ENCODE assay signal across 22 cellular contexts in genomic region chr7:70068531-70068930, GRCh38.
DNase-seq lines count a peak whose midpoint lies in the region; ATAC-seq and TF ChIP-seq lines count a peak whose summit lies in the region.
"Had no signal": no experiment of that assay in that cellular context is flagged by ENCODE, and none has a peak within 500 bp of the region (broad histone marks: within the 10 kb centered on the region; RNA-seq: fewer than 3 reads in every experiment).

No MANE protein-coding gene starts in this region.

- no peaks in the 10 kb centered on the region for H3K9me3 ChIP-seq in spleen
- H3K9me3 ChIP-seq: Peyer's patch, SJCRH30 had no signal

- H3K4me3 ChIP-seq in spleen = no peak overlapping the region
- H3K4me3 ChIP-seq: GM23248, Peyer's patch, SJCRH30 had no signal

- TF ChIP-seq POLR2A in spleen (IDR thresholded peaks at IDR 0.05) = no peak

- H3K27ac ChIP-seq in foreskin keratinocyte (no peak overlapping the region), spleen (no peak overlapping the region)
- H3K27ac ChIP-seq: C4-2B, GM23248, Peyer's patch, SJCRH30 had no signal

- intact Hi-C loops in spleen (cut with DNase I; ENCODE audit: low total_unique reads) = no loop called here

- 85 to 97% (median 91%) methylated on average over 2 of the region's 2 CpGs for WGBS in spleen, 5 donors

- H3K27me3 ChIP-seq in foreskin keratinocyte (no peaks in the 10 kb centered on the region), spleen (replicated peaks in 1 of 7) (no peaks in the 10 kb centered on the region)
- H3K27me3 ChIP-seq: Peyer's patch, SJCRH30 had no signal

- DNase-seq in NCI-H1105 treated with DMSO at 0.1 percent for 48 hours (lab: John Stamatoyannopoulos, UW) (peak; percentile 48), NCI-H1105 (lab: John Stamatoyannopoulos, UW) (no peak), DMS79 treated with DMSO at 0.1 percent for 48 hours (lab: John Stamatoyannopoulos, UW) (peak; percentile 88), NCI-H774 (lab: John Stamatoyannopoulos, UW) (peak; percentile 16), foreskin keratinocyte (peak; percentile 9 to 50), pons (ENCODE audit: low spot score) (no peak), spleen (no peak)
- no peak for DNase-seq in activated T-cell treated with anti-CD3 and anti-CD28 coated beads, Interleukin-2, amount 50 U/mL, for 1 hour
- DNase-seq: Calu3; CD8-positive, alpha-beta memory T cell; GM23248; H9; KG1; NCI-H187; NCI-H2171; NCI-H345; NCI-H526 treated with DMSO at 0.1 percent for 48 hours; NK-92 treated with Interleukin-12 subunit alpha and Interleukin-12 subunit beta, amount 100 ng/mL, for 24 hours; Peyer's patch; T-cell had no signal

- H3K4me1 ChIP-seq in foreskin keratinocyte (no peaks in the 10 kb centered on the region), spleen (peaks cover 0 to 5% (median 0%) of the 10 kb centered on the region in 6 donors)

- no peak for TF ChIP-seq CTCF in foreskin keratinocyte (conservative IDR thresholded peaks at IDR 0.05)
- TF ChIP-seq CTCF in spleen (IDR thresholded peaks at IDR 0.05 in 8 of 11, conservative IDR thresholded peaks at IDR 0.05 in 3 of 11) = no peak

- no peak for ATAC-seq in foreskin keratinocyte
- ATAC-seq: T-cell had no signal

- H3K36me3 ChIP-seq in spleen = no peaks in the 10 kb centered on the region
- H3K36me3 ChIP-seq: Peyer's patch, SJCRH30 had no signal

Comparison
In these comparisons a context has a peak if more than half of its experiments do, and no peak if none do; other contexts are left out.
1. DNase-seq: peak in NCI-H1105 treated with DMSO at 0.1 percent for 48 hours (single experiment), DMS79 treated with DMSO at 0.1 percent for 48 hours (single experiment), NCI-H774 (single experiment) and foreskin keratinocyte (2 of 2); none in NCI-H1105 (single experiment), activated T-cell treated with anti-CD3 and anti-CD28 coated beads, Interleukin-2, amount 50 U/mL, for 1 hour (single experiment), pons (single experiment) and spleen (single experiment).